Comparison of ENCODE assay signal across 1 cellular context in genomic region chr1:171741872-171742576, GRCh38.
A peak's percentile ranks its signal among the peaks of the same experiment; 100 is the strongest.
TF ChIP-seq lines count a peak whose summit lies in the region.

A gene with protein sequence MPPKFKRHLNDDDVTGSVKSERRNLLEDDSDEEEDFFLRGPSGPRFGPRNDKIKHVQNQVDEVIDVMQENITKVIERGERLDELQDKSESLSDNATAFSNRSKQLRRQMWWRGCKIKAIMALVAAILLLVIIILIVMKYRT (minus strand): TSS chr1:171742065. CDS start chr1:171738414, 3,651 bp downstream.

TF ChIP-seq in K562, 482 proteins besides CTCF, POLR2A, EP300 and RAD21 (continued from another document and continues in another):
- no peak for TF ChIP-seq ZNF668 (CRISPR knock-in tag; IDR thresholded peaks at IDR 0.05)
- no peak for TF ChIP-seq ZNF23 (CRISPR knock-in tag; IDR thresholded peaks at IDR 0.05)
- no peak for TF ChIP-seq HNRNPUL1 (IDR thresholded peaks at IDR 0.05; ENCODE audit: low read length)
- TF ChIP-seq ZFX (CRISPR knock-in tag; IDR thresholded peaks at IDR 0.05), result peak; percentile 84
- TF ChIP-seq, protein P1, sequence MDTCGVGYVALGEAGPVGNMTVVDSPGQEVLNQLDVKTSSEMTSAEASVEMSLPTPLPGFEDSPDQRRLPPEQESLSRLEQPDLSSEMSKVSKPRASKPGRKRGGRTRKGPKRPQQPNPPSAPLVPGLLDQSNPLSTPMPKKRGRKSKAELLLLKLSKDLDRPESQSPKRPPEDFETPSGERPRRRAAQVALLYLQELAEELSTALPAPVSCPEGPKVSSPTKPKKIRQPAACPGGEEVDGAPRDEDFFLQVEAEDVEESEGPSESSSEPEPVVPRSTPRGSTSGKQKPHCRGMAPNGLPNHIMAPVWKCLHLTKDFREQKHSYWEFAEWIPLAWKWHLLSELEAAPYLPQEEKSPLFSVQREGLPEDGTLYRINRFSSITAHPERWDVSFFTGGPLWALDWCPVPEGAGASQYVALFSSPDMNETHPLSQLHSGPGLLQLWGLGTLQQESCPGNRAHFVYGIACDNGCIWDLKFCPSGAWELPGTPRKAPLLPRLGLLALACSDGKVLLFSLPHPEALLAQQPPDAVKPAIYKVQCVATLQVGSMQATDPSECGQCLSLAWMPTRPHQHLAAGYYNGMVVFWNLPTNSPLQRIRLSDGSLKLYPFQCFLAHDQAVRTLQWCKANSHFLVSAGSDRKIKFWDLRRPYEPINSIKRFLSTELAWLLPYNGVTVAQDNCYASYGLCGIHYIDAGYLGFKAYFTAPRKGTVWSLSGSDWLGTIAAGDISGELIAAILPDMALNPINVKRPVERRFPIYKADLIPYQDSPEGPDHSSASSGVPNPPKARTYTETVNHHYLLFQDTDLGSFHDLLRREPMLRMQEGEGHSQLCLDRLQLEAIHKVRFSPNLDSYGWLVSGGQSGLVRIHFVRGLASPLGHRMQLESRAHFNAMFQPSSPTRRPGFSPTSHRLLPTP (IDR thresholded peaks at IDR 0.05; ENCODE audit: borderline replicate concordance, extremely low read depth, insufficient read length), result no peak
- peak; percentile 95 for TF ChIP-seq TAF1 (IDR thresholded peaks at IDR 0.05; ENCODE audit: control insufficient read depth, extremely low read depth, insufficient read depth, low read length, severe bottlenecking)
- TF ChIP-seq TCF15 (CRISPR knock-in tag; IDR thresholded peaks at IDR 0.05), result no peak
- TF ChIP-seq E2F8 (IDR thresholded peaks at IDR 0.05; ENCODE audit: low read depth, partially characterized antibody), result no peak
- no peak for TF ChIP-seq ZNF586 (CRISPR knock-in tag; conservative IDR thresholded peaks at IDR 0.05)
- no peak for TF ChIP-seq U2AF1 (optimal IDR thresholded peaks at IDR 0.05; ENCODE audit: low read depth, low read length)
- no peak for TF ChIP-seq SMARCB1 (IDR thresholded peaks at IDR 0.05; ENCODE audit: insufficient read length, low read depth)
- no peak for TF ChIP-seq ZNF398 (CRISPR knock-in tag; IDR thresholded peaks at IDR 0.05)
- TF ChIP-seq POU5F1 (IDR thresholded peaks at IDR 0.05; ENCODE audit: borderline replicate concordance, low read depth, low read length, partially characterized antibody), result no peak
- peak; percentile 75; the same call in 1 of the 2 replicates for TF ChIP-seq ZBTB2 (IDR thresholded peaks at IDR 0.05)
- no peak for TF ChIP-seq KLF6 (CRISPR knock-in tag; IDR thresholded peaks at IDR 0.05; ENCODE audit: borderline replicate concordance)
- no peak for TF ChIP-seq ZBED1 (IDR thresholded peaks at IDR 0.05)
- no peak for TF ChIP-seq HIVEP1 (CRISPR knock-in tag; IDR thresholded peaks at IDR 0.05)
- TF ChIP-seq NR3C1 (CRISPR knock-in tag; IDR thresholded peaks at IDR 0.05), result no peak
- no peak for TF ChIP-seq CREB5 (CRISPR knock-in tag; IDR thresholded peaks at IDR 0.05)
- no peak for TF ChIP-seq SPI1 (IDR thresholded peaks at IDR 0.05; ENCODE audit: borderline replicate concordance, low read depth, low read length)
- TF ChIP-seq, protein P2, sequence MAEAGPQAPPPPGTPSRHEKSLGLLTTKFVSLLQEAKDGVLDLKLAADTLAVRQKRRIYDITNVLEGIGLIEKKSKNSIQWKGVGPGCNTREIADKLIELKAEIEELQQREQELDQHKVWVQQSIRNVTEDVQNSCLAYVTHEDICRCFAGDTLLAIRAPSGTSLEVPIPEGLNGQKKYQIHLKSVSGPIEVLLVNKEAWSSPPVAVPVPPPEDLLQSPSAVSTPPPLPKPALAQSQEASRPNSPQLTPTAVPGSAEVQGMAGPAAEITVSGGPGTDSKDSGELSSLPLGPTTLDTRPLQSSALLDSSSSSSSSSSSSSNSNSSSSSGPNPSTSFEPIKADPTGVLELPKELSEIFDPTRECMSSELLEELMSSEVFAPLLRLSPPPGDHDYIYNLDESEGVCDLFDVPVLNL (CRISPR knock-in tag; IDR thresholded peaks at IDR 0.05; ENCODE audit: low read depth), result no peak
- TF ChIP-seq HMGN3 (IDR thresholded peaks at IDR 0.05; ENCODE audit: borderline replicate concordance, extremely low read depth, insufficient read length, low read depth, low read length), result peak; percentile 89
- no peak for TF ChIP-seq BCOR (IDR thresholded peaks at IDR 0.05)
- TF ChIP-seq, protein P3, sequence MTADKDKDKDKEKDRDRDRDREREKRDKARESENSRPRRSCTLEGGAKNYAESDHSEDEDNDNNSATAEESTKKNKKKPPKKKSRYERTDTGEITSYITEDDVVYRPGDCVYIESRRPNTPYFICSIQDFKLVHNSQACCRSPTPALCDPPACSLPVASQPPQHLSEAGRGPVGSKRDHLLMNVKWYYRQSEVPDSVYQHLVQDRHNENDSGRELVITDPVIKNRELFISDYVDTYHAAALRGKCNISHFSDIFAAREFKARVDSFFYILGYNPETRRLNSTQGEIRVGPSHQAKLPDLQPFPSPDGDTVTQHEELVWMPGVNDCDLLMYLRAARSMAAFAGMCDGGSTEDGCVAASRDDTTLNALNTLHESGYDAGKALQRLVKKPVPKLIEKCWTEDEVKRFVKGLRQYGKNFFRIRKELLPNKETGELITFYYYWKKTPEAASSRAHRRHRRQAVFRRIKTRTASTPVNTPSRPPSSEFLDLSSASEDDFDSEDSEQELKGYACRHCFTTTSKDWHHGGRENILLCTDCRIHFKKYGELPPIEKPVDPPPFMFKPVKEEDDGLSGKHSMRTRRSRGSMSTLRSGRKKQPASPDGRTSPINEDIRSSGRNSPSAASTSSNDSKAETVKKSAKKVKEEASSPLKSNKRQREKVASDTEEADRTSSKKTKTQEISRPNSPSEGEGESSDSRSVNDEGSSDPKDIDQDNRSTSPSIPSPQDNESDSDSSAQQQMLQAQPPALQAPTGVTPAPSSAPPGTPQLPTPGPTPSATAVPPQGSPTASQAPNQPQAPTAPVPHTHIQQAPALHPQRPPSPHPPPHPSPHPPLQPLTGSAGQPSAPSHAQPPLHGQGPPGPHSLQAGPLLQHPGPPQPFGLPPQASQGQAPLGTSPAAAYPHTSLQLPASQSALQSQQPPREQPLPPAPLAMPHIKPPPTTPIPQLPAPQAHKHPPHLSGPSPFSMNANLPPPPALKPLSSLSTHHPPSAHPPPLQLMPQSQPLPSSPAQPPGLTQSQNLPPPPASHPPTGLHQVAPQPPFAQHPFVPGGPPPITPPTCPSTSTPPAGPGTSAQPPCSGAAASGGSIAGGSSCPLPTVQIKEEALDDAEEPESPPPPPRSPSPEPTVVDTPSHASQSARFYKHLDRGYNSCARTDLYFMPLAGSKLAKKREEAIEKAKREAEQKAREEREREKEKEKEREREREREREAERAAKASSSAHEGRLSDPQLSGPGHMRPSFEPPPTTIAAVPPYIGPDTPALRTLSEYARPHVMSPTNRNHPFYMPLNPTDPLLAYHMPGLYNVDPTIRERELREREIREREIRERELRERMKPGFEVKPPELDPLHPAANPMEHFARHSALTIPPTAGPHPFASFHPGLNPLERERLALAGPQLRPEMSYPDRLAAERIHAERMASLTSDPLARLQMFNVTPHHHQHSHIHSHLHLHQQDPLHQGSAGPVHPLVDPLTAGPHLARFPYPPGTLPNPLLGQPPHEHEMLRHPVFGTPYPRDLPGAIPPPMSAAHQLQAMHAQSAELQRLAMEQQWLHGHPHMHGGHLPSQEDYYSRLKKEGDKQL (CRISPR knock-in tag; IDR thresholded peaks at IDR 0.05; ENCODE audit: borderline replicate concordance), result peak; percentile 71; the same call in 1 of the 2 replicates
- no peak for TF ChIP-seq ADNP (tag; IDR thresholded peaks at IDR 0.05)
- no peak for TF ChIP-seq HEY1 (CRISPR knock-in tag; IDR thresholded peaks at IDR 0.05; ENCODE audit: borderline replicate concordance)
- TF ChIP-seq ZNF445 (CRISPR knock-in tag; IDR thresholded peaks at IDR 0.05; ENCODE audit: low read depth), result no peak
- peak; percentile 67 for TF ChIP-seq NCOA1 (IDR thresholded peaks at IDR 0.05; ENCODE audit: low read depth)
- TF ChIP-seq ZNF551 (CRISPR knock-in tag; IDR thresholded peaks at IDR 0.05), result no peak
- TF ChIP-seq SIN3A (IDR thresholded peaks at IDR 0.05; ENCODE audit: borderline replicate concordance in 2 of 2, control insufficient read depth in 1 of 2, low read depth in 2 of 2, low read length in 2 of 2), result peak; percentile 55 to 98; a peak in 3 of 4 replicates
- no peak for TF ChIP-seq PHTF2 (CRISPR knock-in tag; IDR thresholded peaks at IDR 0.05)
- peak; percentile 99 for TF ChIP-seq XRCC5 (IDR thresholded peaks at IDR 0.05; ENCODE audit: low read depth, low read length)
- TF ChIP-seq GABPA (tag; conservative IDR thresholded peaks at IDR 0.05; ENCODE audit: low read depth), result peak; percentile 62
- 0 out of 2 replicates have a peak, but pooled peaks have one; percentile 33 for TF ChIP-seq ZNF175 (CRISPR knock-in tag; IDR thresholded peaks at IDR 0.05; ENCODE audit: low read depth)
- no peak for TF ChIP-seq KDM2B (CRISPR knock-in tag; IDR thresholded peaks at IDR 0.05)
- 0 out of 2 replicates have a peak, but pooled peaks have one; percentile 1 for TF ChIP-seq DNMT1 (IDR thresholded peaks at IDR 0.05)
- TF ChIP-seq, protein P4, sequence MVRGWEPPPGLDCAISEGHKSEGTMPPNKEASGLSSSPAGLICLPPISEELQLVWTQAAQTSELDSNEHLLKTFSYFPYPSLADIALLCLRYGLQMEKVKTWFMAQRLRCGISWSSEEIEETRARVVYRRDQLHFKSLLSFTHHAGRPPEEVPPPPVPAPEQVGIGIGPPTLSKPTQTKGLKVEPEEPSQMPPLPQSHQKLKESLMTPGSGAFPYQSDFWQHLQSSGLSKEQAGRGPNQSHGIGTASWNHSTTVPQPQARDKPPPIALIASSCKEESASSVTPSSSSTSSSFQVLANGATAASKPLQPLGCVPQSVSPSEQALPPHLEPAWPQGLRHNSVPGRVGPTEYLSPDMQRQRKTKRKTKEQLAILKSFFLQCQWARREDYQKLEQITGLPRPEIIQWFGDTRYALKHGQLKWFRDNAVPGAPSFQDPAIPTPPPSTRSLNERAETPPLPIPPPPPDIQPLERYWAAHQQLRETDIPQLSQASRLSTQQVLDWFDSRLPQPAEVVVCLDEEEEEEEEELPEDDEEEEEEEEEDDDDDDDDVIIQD (CRISPR knock-in tag; IDR thresholded peaks at IDR 0.05), result no peak
- TF ChIP-seq FOSL1 (tag; conservative IDR thresholded peaks at IDR 0.05), result 0 out of 2 replicates have a peak, but pooled peaks have one; percentile 25
- TF ChIP-seq ZNF766 (CRISPR knock-in tag; conservative IDR thresholded peaks at IDR 0.05), result no peak
- TF ChIP-seq HDAC8 (tag; IDR thresholded peaks at IDR 0.05), result no peak
- TF ChIP-seq RNF2 (IDR thresholded peaks at IDR 0.05), result 0 out of 2 replicates have a peak, but pooled peaks have one; percentile 36
- TF ChIP-seq SUPT5H (IDR thresholded peaks at IDR 0.05), result peak; percentile 97
- no peak for TF ChIP-seq MCM3 (IDR thresholded peaks at IDR 0.05)
